ENCODE assay signal across 1 cellular context in the genomic region with DNA sequence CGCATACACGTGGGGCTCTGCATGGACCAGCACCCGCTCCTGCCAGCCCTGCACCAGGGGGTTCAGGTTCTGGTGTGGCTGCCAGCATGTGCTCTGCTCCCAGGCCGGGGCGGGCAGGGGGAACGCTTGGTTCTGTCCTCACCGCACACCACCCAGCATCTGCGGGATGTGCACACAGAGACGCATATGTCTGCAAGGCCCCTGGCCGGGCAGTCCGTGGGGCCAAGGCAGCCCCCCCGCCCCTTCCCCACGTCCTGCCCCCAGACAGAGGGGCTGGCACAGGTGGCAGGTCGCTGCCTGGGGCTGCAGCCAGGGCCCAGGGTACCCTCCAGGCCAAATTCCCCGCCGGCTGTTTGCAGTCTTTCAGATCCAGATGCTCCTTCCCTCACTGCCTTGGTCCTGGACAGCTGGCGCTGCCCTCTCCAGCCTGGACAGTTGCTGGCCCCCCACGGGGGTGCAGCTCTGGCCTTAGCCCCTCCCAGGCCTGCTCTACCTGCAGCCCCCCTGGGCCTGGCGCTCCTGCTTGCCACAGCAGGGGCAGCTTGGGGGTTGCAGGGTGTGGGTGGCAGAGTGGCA.
TF ChIP-seq lines count a peak whose summit lies in the region.

No MANE protein-coding gene starts in this region.

TF ChIP-seq in endothelial cell of umbilical vein, 7 proteins besides CTCF, POLR2A, EP300 and RAD21:
- TF ChIP-seq FOS (IDR thresholded peaks at IDR 0.05; ENCODE audit: borderline replicate concordance, insufficient read depth, low read length) (no peak), POLR2AphosphoS5 (IDR thresholded peaks at IDR 0.05; ENCODE audit: insufficient read depth, low read depth, low read length) (no peak), GATA2 (IDR thresholded peaks at IDR 0.05; ENCODE audit: insufficient read depth, insufficient read length, low read depth, low read length) (no peak), EZH2 (IDR thresholded peaks at IDR 0.05; ENCODE audit: borderline replicate concordance, low read depth, low read length, severe bottlenecking) (no peak)
